10 cellular contexts compared by ENCODE assay signal in the genomic region with DNA sequence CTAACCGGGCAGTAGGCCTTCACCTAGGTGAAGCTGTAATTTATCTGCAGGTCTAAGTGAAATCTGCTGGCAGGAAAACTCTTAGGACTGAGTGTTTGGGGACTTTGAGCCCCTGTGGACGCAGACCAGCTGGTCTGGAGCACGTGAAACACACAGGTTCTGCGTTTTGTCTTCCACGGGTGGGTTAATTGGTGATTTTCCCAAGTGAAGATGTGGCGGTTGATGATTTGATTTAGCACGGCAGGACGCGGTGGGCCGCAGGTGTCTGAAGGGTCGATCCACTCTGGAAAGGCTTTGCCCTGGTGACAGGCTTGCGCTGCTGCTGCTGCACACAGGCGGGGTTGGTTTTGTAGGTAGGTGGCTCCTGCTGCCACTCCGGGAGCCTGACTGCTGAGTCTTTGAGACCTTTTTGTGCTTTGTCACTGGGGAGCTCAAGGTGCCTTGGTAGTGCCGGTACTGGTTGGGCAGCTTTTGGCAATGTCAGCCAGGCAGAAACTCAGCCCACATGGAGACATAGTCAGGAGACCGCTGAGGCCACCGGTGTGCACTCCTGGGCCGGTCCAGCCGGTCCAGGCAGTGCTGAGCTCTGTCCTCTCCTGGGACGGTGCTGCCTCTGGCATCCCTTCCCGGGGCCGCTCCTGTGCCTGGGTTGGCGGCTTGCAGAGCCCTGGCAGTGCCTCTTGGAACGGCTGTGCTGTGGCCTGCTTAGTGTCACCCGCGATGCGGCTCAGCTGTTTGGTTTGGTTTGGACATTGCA. TPM values are rescaled to one million over a fixed set of nuclear protein-coding genes. Genes with fewer than 3 reads are reported as not detected.
DNase-seq lines count a peak whose midpoint lies in the region; ATAC-seq, FAIRE-seq and TF ChIP-seq lines count a peak whose summit lies in the region.
"Had no signal": no experiment of that assay in that cellular context is flagged by ENCODE, and none has a peak within 500 bp of the region (broad histone marks: within the 10 kb centered on the region; RNA-seq: fewer than 3 reads in every experiment).

No MANE protein-coding gene starts in this region.

- POLR2A ChIA-PET in HepG2 (lab: Yijun Ruan, JAX), result interaction anchor here (0.7 to 2.4 kb wide), 4 partner anchors 9 to 64 kb away, joined by 3 to 8 read pairs (median 5); no protein-coding TSS in a partner anchor

- TF ChIP-seq POLR2A in breast epithelium (IDR thresholded peaks at IDR 0.05) (no peak), HepG2 (IDR thresholded peaks at IDR 0.05; ENCODE audit: insufficient read depth in 1 of 2, low read depth in 2 of 2, low read length in 2 of 2) (no peak)

- WGBS in HepG2 (ENCODE audit: low lambda C conversion rate), result 58% methylated on average over 17 of the region's 27 CpGs
- 60 to 77% (median 74%) methylated on average over 27 of the region's 27 CpGs for WGBS in small intestine, 3 donors

- no peaks in the 10 kb centered on the region for H3K9me3 ChIP-seq in breast epithelium
- H3K9me3 ChIP-seq in HepG2 (ENCODE audit: low read length), result no peaks in the 10 kb centered on the region
- no peaks in the 10 kb centered on the region for H3K9me3 ChIP-seq in small intestine (ENCODE audit: control insufficient read depth, low read depth)
- H3K9me3 ChIP-seq: ascending aorta had no signal

- peaks cover 43% of the 10 kb centered on the region for H4K20me1 ChIP-seq in HepG2 (ENCODE audit: insufficient read depth, low read length)

- TF ChIP-seq CTCF in breast epithelium (IDR thresholded peaks at IDR 0.05) (peak in 1 of 3 donors; percentile 8), HepG2 (CRISPR knock-in tag; IDR thresholded peaks at IDR 0.05) (no peak)

- CTCF ChIA-PET in HepG2 (lab: Yijun Ruan, JAX; ENCODE audit: low intra/inter-chr PET ratio, low total read pairs), result no interaction called here

- peak overlapping the region; percentile 13 to 85 (median 67) for H3K27ac Mint-ChIP-seq in IgD-negative memory B cell
- no peak overlapping the region for H3K27ac Mint-ChIP-seq in stimulated activated effector memory CD8-positive, alpha-beta T cell treated with anti-CD3 and anti-CD28 coated beads, Interleukin-12 subunit alpha, Interleukin-12 subunit beta, amount 100 ng/mL, for 72 hours

- no peak for FAIRE-seq in HepG2 (lab: Jason Lieb, UNC)
- FAIRE-seq in small intestine (lab: Jason Lieb, UNC), result no peak
- FAIRE-seq: islet of Langerhans had no signal

- in situ Hi-C loops in HepG2 (cut with HindIII; ENCODE audit: extremely low pct_ligation_motif_present, low pct_unique_long_range_greater_than_20kb), result no loop called here

- peak overlapping the region; percentile 96 for H3K4me2 ChIP-seq in HepG2 (ENCODE audit: low read depth, low read length)

- DNase-seq in breast epithelium (ENCODE audit: low spot score in 2 of 2) (peak; percentile 89 to 92), HepG2 (ENCODE audit: low spot score) (peak; percentile 41), small intestine (peak; percentile 25), NCI-H2029 treated with DMSO at 0.1 percent for 48 hours (lab: John Stamatoyannopoulos, UW) (no peak), AG08395 (ENCODE audit: low spot score) (no peak)
- no peak for DNase-seq in stimulated activated effector memory CD8-positive, alpha-beta T cell treated with anti-CD3 and anti-CD28 coated beads, Interleukin-12 subunit alpha, Interleukin-12 subunit beta, amount 100 ng/mL, for 72 hours (ENCODE audit: low spot score in 2 of 2)

- ATAC-seq in HepG2, result peak; percentile 29
- no peak for ATAC-seq in stimulated activated effector memory CD8-positive, alpha-beta T cell treated with anti-CD3 and anti-CD28 coated beads, Interleukin-12 subunit alpha, Interleukin-12 subunit beta, amount 100 ng/mL, for 72 hours
- no peak for ATAC-seq in GM21576 (IDR thresholded peaks at IDR 0.05; ENCODE audit: unreplicated experiment)

- TF ChIP-seq RAD21 in HepG2 (CRISPR knock-in tag; IDR thresholded peaks at IDR 0.05), result no peak

- TF ChIP-seq EP300 in HepG2 (IDR thresholded peaks at IDR 0.05; ENCODE audit: low read depth in 2 of 2, low read length in 2 of 2) (no peak), HepG2 (CRISPR knock-in tag; IDR thresholded peaks at IDR 0.05; ENCODE audit: borderline replicate concordance) (no peak)

- H3K36me3 Mint-ChIP-seq in IgD-negative memory B cell, result peaks cover 2% of the 10 kb centered on the region
- peaks cover 6% of the 10 kb centered on the region for H3K36me3 Mint-ChIP-seq in stimulated activated effector memory CD8-positive, alpha-beta T cell treated with anti-CD3 and anti-CD28 coated beads, Interleukin-12 subunit alpha, Interleukin-12 subunit beta, amount 100 ng/mL, for 72 hours

- peaks cover 60% of the 10 kb centered on the region for H3K79me2 ChIP-seq in HepG2 (ENCODE audit: insufficient read depth, low read length)

- peak overlapping the region in 2 of 4 donors; percentile 72 to 79 for H3K4me3 Mint-ChIP-seq in IgD-negative memory B cell
- no peak overlapping the region for H3K4me3 Mint-ChIP-seq in stimulated activated effector memory CD8-positive, alpha-beta T cell treated with anti-CD3 and anti-CD28 coated beads, Interleukin-12 subunit alpha, Interleukin-12 subunit beta, amount 100 ng/mL, for 72 hours

- peak overlapping the region in 2 of 3 donors; percentile 68 to 74 for H3K4me3 ChIP-seq in breast epithelium
- H3K4me3 ChIP-seq in HepG2 (replicated peaks in 1 of 3; ENCODE audit: insufficient read depth in 1 of 3, low read depth in 2 of 3, low read length in 3 of 3), result peak overlapping the region; percentile 66 to 87 (median 76); a peak in 5 of 6 replicates
- no peak overlapping the region for H3K4me3 ChIP-seq in small intestine (ENCODE audit: low read depth in 1 of 2, low read length in 2 of 2)

- H3K27me3 ChIP-seq in breast epithelium, result no peaks in the 10 kb centered on the region
- H3K27me3 ChIP-seq in HepG2 (ENCODE audit: control insufficient read depth in 1 of 2, insufficient read depth in 2 of 2, low read length in 2 of 2), result peaks cover 0 to 6% of the 10 kb centered on the region in 2 experiments; a peak in 1 of 5 replicates
- no peaks in the 10 kb centered on the region for H3K27me3 ChIP-seq in small intestine (ENCODE audit: control insufficient read depth in 2 of 2, insufficient read depth in 2 of 2, low read length in 2 of 2)
- H3K27me3 ChIP-seq: ascending aorta had no signal

- H2AFZ ChIP-seq in HepG2 (ENCODE audit: low read length), result no peak overlapping the region

- peak overlapping the region; percentile 67 for H3K9ac ChIP-seq in HepG2 (ENCODE audit: insufficient read depth, low read depth, low read length)

- peak overlapping the region; percentile 80 to 88 for H3K27ac ChIP-seq in breast epithelium
- H3K27ac ChIP-seq in HepG2 (ENCODE audit: extremely low read length, insufficient read depth, low read length), result no peak overlapping the region
- no peak overlapping the region for H3K27ac ChIP-seq in small intestine (ENCODE audit: low read depth in 1 of 2, low read length in 1 of 2)

- peaks cover 23% of the 10 kb centered on the region for H3K27me3 Mint-ChIP-seq in IgD-negative memory B cell

- H3K36me3 ChIP-seq in breast epithelium, result no peaks in the 10 kb centered on the region
- peaks cover 0 to 4% of the 10 kb centered on the region in 2 experiments; a peak in 3 of 5 replicates for H3K36me3 ChIP-seq in HepG2 (replicated peaks in 1 of 2; ENCODE audit: control insufficient read depth in 1 of 2, insufficient read depth in 2 of 2, low read length in 2 of 2)
- no peaks in the 10 kb centered on the region for H3K36me3 ChIP-seq in small intestine (ENCODE audit: control insufficient read depth in 2 of 2, insufficient read depth in 2 of 2, low read length in 2 of 2)
- H3K36me3 ChIP-seq: ascending aorta had no signal

- H3K4me1 ChIP-seq in breast epithelium, result peaks cover 12 to 43% of the 10 kb centered on the region in 2 donors
- peaks cover 76% of the 10 kb centered on the region for H3K4me1 ChIP-seq in HepG2 (ENCODE audit: insufficient read depth, low read length)
- H3K4me1 ChIP-seq in small intestine (ENCODE audit: control insufficient read depth in 2 of 2, insufficient read depth in 1 of 2, low read depth in 1 of 2, low read length in 1 of 2), result no peaks in the 10 kb centered on the region

- intact Hi-C loops in breast epithelium (cut with DNase I; ENCODE audit: low total_unique reads), result no loop called here
- intact Hi-C loops in HepG2 (cut with micrococcal nuclease; ENCODE audit: unreplicated experiment), result no loop called here

- peaks cover 0 to 6% (median 2%) of the 10 kb centered on the region in 3 donors for H3K4me1 Mint-ChIP-seq in IgD-negative memory B cell
- H3K4me1 Mint-ChIP-seq in stimulated activated effector memory CD8-positive, alpha-beta T cell treated with anti-CD3 and anti-CD28 coated beads, Interleukin-12 subunit alpha, Interleukin-12 subunit beta, amount 100 ng/mL, for 72 hours, result peaks cover 28% of the 10 kb centered on the region

- BruUV-seq in HepG2 (replicated peaks; lab: Mats Ljungman, UMichigan), result no TSS peak

- H3K9me3 Mint-ChIP-seq in IgD-negative memory B cell, result no peaks in the 10 kb centered on the region
- no peaks in the 10 kb centered on the region for H3K9me3 Mint-ChIP-seq in stimulated activated effector memory CD8-positive, alpha-beta T cell treated with anti-CD3 and anti-CD28 coated beads, Interleukin-12 subunit alpha, Interleukin-12 subunit beta, amount 100 ng/mL, for 72 hours

RNA-seq across cellular contexts. Expression of a gene that starts 2.3 kb away (rescaled TPM):
- polyA plus RNA-seq in IgD-negative memory B cell (0.48 TPM), HepG2 (2011; rRNA removed) (24.0 and 29.8 TPM in 2 replicates), small intestine (10 to 100 TPM in 1 of 3 donors, 1 to 10 TPM in 2; 1.8 to 14.5 (median 3.8) TPM)
- total RNA-seq in breast epithelium (10 to 100 TPM; 21.0 to 47.0 (median 37.6) TPM), HepG2 (2016; rRNA removed; fragmentation: Illumina TruSeq; extraction: Trizol) (16.3 and 22.5 TPM in 2 replicates)
- 8.5 and 9.9 TPM in 2 replicates for total RNA-seq in HepG2 (2016; cell fraction: cytosol; rRNA removed; fragmentation: Illumina TruSeq; extraction: Trizol; ENCODE audit: low read depth)
- 15.1 and 19.9 TPM in 2 replicates for total RNA-seq in HepG2 (2016; cell fraction: insoluble cytoplasmic fraction; rRNA removed; fragmentation: Illumina TruSeq; extraction: Trizol)
- 11.6 and 11.8 TPM in 2 replicates for total RNA-seq in HepG2 (2016; cell fraction: membrane; rRNA removed; fragmentation: Illumina TruSeq; extraction: Trizol)
- total RNA-seq in HepG2 (2016; cell fraction: nucleus; rRNA removed; fragmentation: Illumina TruSeq; extraction: Trizol), result 15.9 and 21.1 TPM in 2 replicates
- 14.8 and 22.5 TPM in 2 replicates for polyA plus RNA-seq in HepG2 (2011; cell fraction: cytosol; rRNA removed)
- polyA plus RNA-seq in HepG2 (2011; cell fraction: nucleus; rRNA removed), result 101 and 122 TPM in 2 replicates
- polyA plus RNA-seq in HepG2 (2012), result 34.4 and 34.9 TPM in 2 replicates
- 3.9 and 4.4 TPM in 2 replicates for polyA plus RNA-seq in HepG2 (2016; cell fraction: cytosol; fragmentation: Illumina TruSeq; extraction: Trizol; ENCODE audit: low read depth)
- polyA plus RNA-seq in HepG2 (2016; cell fraction: insoluble cytoplasmic fraction; fragmentation: Illumina TruSeq; extraction: Trizol; ENCODE audit: low read depth), result 14.7 and 22.4 TPM in 2 replicates
- polyA plus RNA-seq in HepG2 (2016; cell fraction: membrane; fragmentation: Illumina TruSeq; extraction: Trizol; ENCODE audit: low read depth), result 6.8 and 8.2 TPM in 2 replicates
- polyA plus RNA-seq in HepG2 (2016; cell fraction: nucleus; fragmentation: Illumina TruSeq; extraction: Trizol; ENCODE audit: insufficient read depth, low read depth), result 38.9 and 40.0 TPM in 2 replicates
- polyA minus RNA-seq in HepG2 (2011; rRNA and poly(A)+ RNA removed; ENCODE audit: low replicate concordance), result 6.9 and 34.6 TPM in 2 replicates
- 19.5 and 20.5 TPM in 2 replicates for polyA minus RNA-seq in HepG2 (2011; cell fraction: cytosol; rRNA and poly(A)+ RNA removed)
- 51.2 and 56.7 TPM in 2 replicates for polyA minus RNA-seq in HepG2 (2011; cell fraction: nucleus; rRNA and poly(A)+ RNA removed)

RNA-seq across cellular contexts. Expression of a gene that starts 45.6 kb away (rescaled TPM):
- polyA plus RNA-seq in IgD-negative memory B cell (30.2 TPM), HepG2 (2011; rRNA removed) (11.1 and 17.7 TPM in 2 replicates), small intestine (10 to 100 TPM; 29.0 to 35.8 (median 34.6) TPM)
- total RNA-seq in breast epithelium (10 to 100 TPM; 18.6 to 30.2 (median 27.7) TPM), HepG2 (2016; rRNA removed; fragmentation: Illumina TruSeq; extraction: Trizol) (24.2 and 24.6 TPM in 2 replicates)
- total RNA-seq in HepG2 (2016; cell fraction: cytosol; rRNA removed; fragmentation: Illumina TruSeq; extraction: Trizol; ENCODE audit: low read depth), result 5.9 and 6.6 TPM in 2 replicates
- 24.5 and 25.5 TPM in 2 replicates for total RNA-seq in HepG2 (2016; cell fraction: insoluble cytoplasmic fraction; rRNA removed; fragmentation: Illumina TruSeq; extraction: Trizol)
- total RNA-seq in HepG2 (2016; cell fraction: membrane; rRNA removed; fragmentation: Illumina TruSeq; extraction: Trizol), result 14.7 and 15.5 TPM in 2 replicates
- total RNA-seq in HepG2 (2016; cell fraction: nucleus; rRNA removed; fragmentation: Illumina TruSeq; extraction: Trizol), result 12.8 and 13.9 TPM in 2 replicates
- 14.2 and 21.6 TPM in 2 replicates for polyA plus RNA-seq in HepG2 (2011; cell fraction: cytosol; rRNA removed)
- polyA plus RNA-seq in HepG2 (2011; cell fraction: nucleus; rRNA removed), result 31.7 and 32.3 TPM in 2 replicates
- 10.1 and 14.6 TPM in 2 replicates for polyA plus RNA-seq in HepG2 (2012)
- polyA plus RNA-seq in HepG2 (2016; cell fraction: cytosol; fragmentation: Illumina TruSeq; extraction: Trizol; ENCODE audit: low read depth), result 8.4 and 9.7 TPM in 2 replicates
- polyA plus RNA-seq in HepG2 (2016; cell fraction: insoluble cytoplasmic fraction; fragmentation: Illumina TruSeq; extraction: Trizol; ENCODE audit: low read depth), result 42.4 and 45.1 TPM in 2 replicates
- polyA plus RNA-seq in HepG2 (2016; cell fraction: membrane; fragmentation: Illumina TruSeq; extraction: Trizol; ENCODE audit: low read depth), result 14.8 and 17.6 TPM in 2 replicates
- polyA plus RNA-seq in HepG2 (2016; cell fraction: nucleus; fragmentation: Illumina TruSeq; extraction: Trizol; ENCODE audit: insufficient read depth, low read depth), result 34.7 and 37.8 TPM in 2 replicates
- 6.7 and 18.8 TPM in 2 replicates for polyA minus RNA-seq in HepG2 (2011; rRNA and poly(A)+ RNA removed; ENCODE audit: low replicate concordance)
- 8.2 and 11.1 TPM in 2 replicates for polyA minus RNA-seq in HepG2 (2011; cell fraction: cytosol; rRNA and poly(A)+ RNA removed)
- 20.0 and 22.4 TPM in 2 replicates for polyA minus RNA-seq in HepG2 (2011; cell fraction: nucleus; rRNA and poly(A)+ RNA removed)

Comparison
In these comparisons a context has a peak if more than half of its experiments do, and no peak if none do; other contexts are left out.
1. DNase-seq: peak in breast epithelium (2 of 2), HepG2 (single experiment) and small intestine (single experiment); none in NCI-H2029 treated with DMSO at 0.1 percent for 48 hours (single experiment), AG08395 (single experiment) and stimulated activated effector memory CD8-positive, alpha-beta T cell treated with anti-CD3 and anti-CD28 coated beads, Interleukin-12 subunit alpha, Interleukin-12 subunit beta, amount 100 ng/mL, for 72 hours (0 of 2).
2. H3K27ac ChIP-seq: peak in breast epithelium (2 of 2); none in HepG2 (single experiment) and small intestine (0 of 2).
3. H3K4me3 ChIP-seq: peak in breast epithelium (2 of 3) and HepG2 (3 of 3); none in small intestine (0 of 2).